8 cellular contexts compared by ENCODE assay signal in genomic region chr6:30213999-30214982, GRCh38. TPM values are rescaled to one million over a fixed set of nuclear protein-coding genes. Genes with fewer than 3 reads are reported as not detected.
DNase-seq lines count a peak whose midpoint lies in the region; ATAC-seq and TF ChIP-seq lines count a peak whose summit lies in the region.

No MANE protein-coding gene starts in this region.

- peaks cover 26% of the 10 kb centered on the region for H3K4me1 Mint-ChIP-seq in progenitor cell of endocrine pancreas (ENCODE audit: low read depth)

- H3K4me3 Mint-ChIP-seq in progenitor cell of endocrine pancreas (ENCODE audit: low read depth): peak overlapping the region; percentile 97

- peak in 3 of 4 donors; percentile 16 to 84 (median 58) for TF ChIP-seq POLR2A in upper lobe of left lung (IDR thresholded peaks at IDR 0.05)

- H3F3A ChIP-seq in DOHH2 (ENCODE audit: control insufficient read depth, insufficient read depth): peaks cover 14% of the 10 kb centered on the region
- H3F3A ChIP-seq in GM23248 (ENCODE audit: insufficient read depth): 0 out of 2 replicates have a peak, but pooled peaks cover 7% of the 10 kb centered on the region

- no peaks in the 10 kb centered on the region for H3K27me3 Mint-ChIP-seq in progenitor cell of endocrine pancreas

- H3K36me3 ChIP-seq in DOHH2 (ENCODE audit: control insufficient read depth, low read length) (peaks cover 19% of the 10 kb centered on the region), GM23248 (ENCODE audit: low read depth) (no peaks in the 10 kb centered on the region), MG63 (peaks cover 2% of the 10 kb centered on the region; the same call in 1 of the 2 replicates), upper lobe of left lung (no peaks in the 10 kb centered on the region)

- peak overlapping the region; percentile 94 for H3K9ac ChIP-seq in GM23248

- H4K20me1 ChIP-seq in DOHH2 (ENCODE audit: control insufficient read depth, insufficient read depth, low read depth, low read length) (peaks cover 2% of the 10 kb centered on the region; the same call in 1 of the 2 replicates), GM23248 (ENCODE audit: insufficient read depth) (no peaks in the 10 kb centered on the region)

- H3K4me3 ChIP-seq in DOHH2 (ENCODE audit: low read length) (peak overlapping the region; percentile 88), GM23248 (peak overlapping the region; percentile 84), MG63 (peak overlapping the region; percentile 71), upper lobe of left lung (peak overlapping the region; percentile 61 to 97 (median 76))

- H3K27me3 ChIP-seq in DOHH2 (ENCODE audit: control insufficient read depth, low read length) (no peaks in the 10 kb centered on the region), GM23248 (replicated peaks; ENCODE audit: insufficient read depth) (no peaks in the 10 kb centered on the region), MG63 (no peaks in the 10 kb centered on the region), upper lobe of left lung (no peaks in the 10 kb centered on the region)

- DNase-seq in GM23248 (peak; percentile 91), MG63 (peak; percentile 80), T-helper 1 cell (peak; percentile 70 to 88 (median 71)), amniotic stem cell (lab: John Stamatoyannopoulos, UW) (peak; percentile 34), left ventricle myocardium superior (peak; percentile 92), progenitor cell of endocrine pancreas (ENCODE audit: low spot score, unreplicated experiment) (peak; percentile 30), upper lobe of left lung (peak; percentile 92 to 97)

- H2AFZ ChIP-seq in GM23248: peak overlapping the region; percentile 95

- peaks cover 38% of the 10 kb centered on the region for H3K79me2 ChIP-seq in DOHH2 (ENCODE audit: control insufficient read depth, low read length)
- peaks cover 37% of the 10 kb centered on the region for H3K79me2 ChIP-seq in GM23248 (ENCODE audit: insufficient read depth)

- H3K36me3 Mint-ChIP-seq in progenitor cell of endocrine pancreas (ENCODE audit: insufficient read depth): peaks cover 2% of the 10 kb centered on the region

- in situ Hi-C loops in GM23248 (cut with MboI): no loop called here

- H3K27ac Mint-ChIP-seq in progenitor cell of endocrine pancreas: peak overlapping the region; percentile 100

- TF ChIP-seq CTCF in DOHH2 (IDR thresholded peaks at IDR 0.05; ENCODE audit: low read depth, low read length, poor library complexity, severe bottlenecking) (no peak), progenitor cell of endocrine pancreas (IDR thresholded peaks at IDR 0.05; ENCODE audit: unreplicated experiment) (no peak), upper lobe of left lung (IDR thresholded peaks at IDR 0.05) (peak in 1 of 6 experiments; percentile 31)

- H3K9me3 Mint-ChIP-seq in progenitor cell of endocrine pancreas (ENCODE audit: low read depth): no peaks in the 10 kb centered on the region

- peak in 1 of 4 donors; percentile 42 for TF ChIP-seq EP300 in upper lobe of left lung (IDR thresholded peaks at IDR 0.05)

- H3K9me3 ChIP-seq in DOHH2 (ENCODE audit: control insufficient read depth, insufficient read depth, low read length): no peaks in the 10 kb centered on the region
- no peaks in the 10 kb centered on the region for H3K9me3 ChIP-seq in GM23248 (ENCODE audit: low read depth)
- H3K9me3 ChIP-seq in MG63: no peaks in the 10 kb centered on the region
- H3K9me3 ChIP-seq in upper lobe of left lung: no peaks in the 10 kb centered on the region

- H3K4me2 ChIP-seq in DOHH2 (ENCODE audit: low read length) (peak overlapping the region; percentile 87), GM23248 (ENCODE audit: unreplicated experiment) (peak overlapping the region; percentile 90)

- H3K9me2 ChIP-seq in DOHH2 (replicated peaks; ENCODE audit: control insufficient read depth, low read length) (no peaks in the 10 kb centered on the region), GM23248 (ENCODE audit: insufficient read depth) (no peaks in the 10 kb centered on the region)

- intact Hi-C loops in left ventricle myocardium superior (cut with micrococcal nuclease): no loop called here

- H3K4me1 ChIP-seq in DOHH2 (ENCODE audit: control insufficient read depth, low read length) (peaks cover 58% of the 10 kb centered on the region), GM23248 (ENCODE audit: insufficient read depth) (peaks cover 15% of the 10 kb centered on the region), upper lobe of left lung (peaks cover 31 to 48% (median 32%) of the 10 kb centered on the region in 4 donors)

- peak; percentile 92 for ATAC-seq in left ventricle myocardium superior
- peak; percentile 95 to 96 for ATAC-seq in upper lobe of left lung (ENCODE audit: low FRiP score in 2 of 2)

- 7 to 20% methylated on average over 46 to 53 of the region's 55 CpGs for WGBS in GM23248 (ENCODE audit: low coverage in 1 of 2, low lambda C conversion rate in 2 of 2, missing lambda C conversion rate in 2 of 2), 2 experiments
- 17 to 55% methylated on average over 17 to 55 of the region's 55 CpGs for WGBS in upper lobe of left lung, 2 donors

- peak overlapping the region; percentile 87 for H3K27ac ChIP-seq in DOHH2 (ENCODE audit: low read depth, low read length)
- peak overlapping the region; percentile 85 for H3K27ac ChIP-seq in GM23248
- H3K27ac ChIP-seq in upper lobe of left lung: peak overlapping the region; percentile 93 to 99 (median 96)

RNA-seq across cellular contexts. Expression of gene TRIM26, which starts 1.1 kb away (rescaled TPM):
- 25.0 and 30.7 TPM in 2 replicates for total RNA-seq in GM23248 (2014; rRNA removed; shearing (Covaris generic))
- polyA plus RNA-seq in GM23248 (2016; fragmentation: Nextera tagmentation; extraction: Ambion mirVana): 22.9 and 24.7 TPM in 2 replicates
- total RNA-seq in MG63 (2014; rRNA removed; shearing (Covaris generic); ENCODE audit: low replicate concordance): 44.3 and 60.7 TPM in 2 replicates
- total RNA-seq in left ventricle myocardium superior (21.9 TPM), progenitor cell of endocrine pancreas (49.5 and 52.9 TPM in 2 replicates), upper lobe of left lung (10 to 100 TPM; 38.4 to 67.1 (median 53.8) TPM)

RNA-seq across cellular contexts. Expression of gene TRIM15, which starts 50.9 kb away (rescaled TPM):
- total RNA-seq in GM23248 (2014; rRNA removed; shearing (Covaris generic)): not detected in 2 replicates
- not detected in 2 replicates for polyA plus RNA-seq in GM23248 (2016; fragmentation: Nextera tagmentation; extraction: Ambion mirVana)
- total RNA-seq in MG63 (2014; rRNA removed; shearing (Covaris generic); ENCODE audit: low replicate concordance): not detected in 2 replicates
- total RNA-seq in left ventricle myocardium superior (not detected), progenitor cell of endocrine pancreas (not detected in 2 replicates), upper lobe of left lung (1 to 10 TPM in 1 of 6 donors, under 1 TPM in 1, not detected in 4; 0.30 to 1.0 TPM)

RNA-seq across cellular contexts. Expression of gene TRIM10, which starts 53.3 kb away (rescaled TPM):
- total RNA-seq in GM23248 (2014; rRNA removed; shearing (Covaris generic)): 0.11 TPM in 1 of 2 replicates, not detected in the other
- polyA plus RNA-seq in GM23248 (2016; fragmentation: Nextera tagmentation; extraction: Ambion mirVana): not detected in 2 replicates
- not detected in 2 replicates for total RNA-seq in MG63 (2014; rRNA removed; shearing (Covaris generic); ENCODE audit: low replicate concordance)
- not detected for total RNA-seq in left ventricle myocardium superior
- not detected in 2 replicates for total RNA-seq in progenitor cell of endocrine pancreas
- total RNA-seq in upper lobe of left lung: 1 to 10 TPM in 1 of 6 donors, under 1 TPM in 3, not detected in 2; 0.07 to 1.4 (median 0.13) TPM

Comparison
In these comparisons a context has a peak if more than half of its experiments do, and no peak if none do; other contexts are left out.
1. Peak in every context shown above with its lines: DNase-seq, ATAC-seq, H3K4me3 ChIP-seq and H3K27ac ChIP-seq.
2. DNase-seq: peak in every context shown above with its lines; median percentile 94 in upper lobe of left lung; 92 in left ventricle myocardium superior; 91 in GM23248; 80 in MG63; 71 in T-helper 1 cell; 34 in amniotic stem cell; 30 in progenitor cell of endocrine pancreas.